ENCODE assay signal across 21 cellular contexts in the genomic region with DNA sequence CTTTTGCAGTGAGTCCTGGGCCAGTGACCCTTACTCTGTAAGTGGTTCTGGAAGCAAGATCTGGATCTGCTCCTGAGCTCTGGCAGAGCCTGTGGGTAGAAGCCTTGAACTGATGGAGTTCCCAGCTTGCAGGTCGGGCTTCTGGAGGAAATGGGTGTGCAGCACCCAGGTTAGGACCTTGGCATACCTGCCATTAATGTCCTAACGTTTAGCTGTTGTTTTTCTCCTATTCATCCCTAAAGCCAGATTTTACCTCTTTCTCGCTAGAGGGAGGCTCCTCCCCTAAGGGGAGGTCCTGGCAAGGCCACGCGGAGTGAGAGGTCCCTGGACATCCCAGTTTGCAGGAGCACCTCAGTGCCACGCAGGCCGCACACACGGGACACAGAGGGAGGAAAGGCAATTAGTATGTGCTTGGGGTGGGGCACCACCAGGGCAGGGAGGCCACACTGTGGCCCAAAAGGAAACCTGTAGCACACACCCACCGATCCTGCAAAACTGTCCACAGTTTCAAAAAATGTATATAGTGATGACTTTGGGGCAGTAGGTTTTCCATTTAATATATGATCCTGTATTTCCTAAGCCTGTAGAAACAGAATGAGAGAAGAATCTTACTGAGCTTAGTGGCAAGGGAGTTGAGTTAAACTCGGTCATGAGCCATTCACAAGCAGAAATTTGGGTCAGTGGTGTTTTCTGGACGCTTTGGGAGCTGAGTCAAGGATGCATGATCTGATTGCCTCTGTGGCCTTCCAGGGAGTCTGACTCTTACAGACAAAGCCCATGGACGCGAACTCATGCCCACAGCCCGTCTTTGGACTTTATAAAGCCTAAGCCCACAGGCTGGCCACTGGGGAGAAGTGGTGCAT.
DNase-seq lines count a peak whose midpoint lies in the region; ATAC-seq, FAIRE-seq and TF ChIP-seq lines count a peak whose summit lies in the region.
"Had no signal": no experiment of that assay in that cellular context is flagged by ENCODE, and none has a peak within 500 bp of the region (broad histone marks: within the 10 kb centered on the region; RNA-seq: fewer than 3 reads in every experiment).

No MANE protein-coding gene starts in this region.

- no peaks in the 10 kb centered on the region for H3K9me3 Mint-ChIP-seq in activated CD8-positive, alpha-beta T cell treated with anti-CD3 and anti-CD28 coated beads, Interleukin-2, amount 10 ng/mL, durations not matched to agents 7 days and 5 days (ENCODE audit: insufficient read depth)
- H3K9me3 Mint-ChIP-seq: activated CD4-positive, alpha-beta memory T cell treated with anti-CD3 and anti-CD28 coated beads for 36 hours; CD8-positive, alpha-beta T cell; stimulated activated effector memory CD8-positive, alpha-beta T cell treated with anti-CD3 and anti-CD28 coated beads, Interleukin-12 subunit alpha, Interleukin-12 subunit beta, amount 100 ng/mL, for 72 hours; T-helper 1 cell treated with Interleukin-12 subunit alpha and Interleukin-12 subunit beta and Interleukin-4 antibody, amounts not matched to agents 30 μg/mL and 1 μg/mL, for 36 hours had no signal

- CTCF ChIA-PET in K562 (lab: Yijun Ruan, JAX; ENCODE audit: low intra/inter-chr PET ratio) (no interaction called here), HepG2 (lab: Yijun Ruan, JAX; ENCODE audit: low intra/inter-chr PET ratio, low total read pairs) (no interaction called here)
- CTCF ChIA-PET in activated CD8-positive, alpha-beta T cell treated with anti-CD3 and anti-CD28 coated beads, Interleukin-2, amount 10 ng/mL, durations not matched to agents 7 days and 5 days (lab: Charles Lee), result interaction anchor here (1.0 kb wide), 1 partner anchor 37 kb away, joined by 3 read pairs; no protein-coding TSS in a partner anchor

- intact Hi-C loops in K562 (cut with micrococcal nuclease) (no loop called here), HepG2 (cut with micrococcal nuclease; ENCODE audit: unreplicated experiment) (loop anchor here (2.0 kb wide), 1 partner anchor 51 kb away; no protein-coding TSS in a partner anchor)

- H3K27me3 Mint-ChIP-seq in activated CD8-positive, alpha-beta T cell treated with anti-CD3 and anti-CD28 coated beads, Interleukin-2, amount 10 ng/mL, durations not matched to agents 7 days and 5 days (ENCODE audit: low read depth), result no peaks in the 10 kb centered on the region
- H3K27me3 Mint-ChIP-seq: activated naive CD8-positive, alpha-beta T cell had no signal

- POLR2A ChIA-PET in K562 (lab: Yijun Ruan, JAX), result interaction anchor here (0.5 to 1.2 kb wide), 6 partner anchors 19 to 917 kb away, joined by 3 to 4 read pairs (median 3); no protein-coding TSS in a partner anchor
- POLR2A ChIA-PET in HepG2 (lab: Yijun Ruan, JAX), result interaction anchor here (0.7 to 1.8 kb wide), 2 partner anchors 52 to 99 kb away, joined by 3 to 5 read pairs; no protein-coding TSS in a partner anchor
- POLR2A ChIA-PET in activated CD8-positive, alpha-beta T cell treated with anti-CD3 and anti-CD28 coated beads, Interleukin-2, amount 10 ng/mL, durations not matched to agents 7 days and 5 days (lab: Charles Lee), result no interaction called here

- H3K4me2 ChIP-seq in K562 (ENCODE audit: insufficient read depth, low read length) (no peak overlapping the region), HepG2 (ENCODE audit: low read depth, low read length) (peak overlapping the region; percentile 95)

- H3K27ac Mint-ChIP-seq in activated CD8-positive, alpha-beta T cell treated with anti-CD3 and anti-CD28 coated beads, Interleukin-2, amount 10 ng/mL, durations not matched to agents 7 days and 5 days, result no peak overlapping the region
- H3K27ac Mint-ChIP-seq: activated CD4-positive, alpha-beta memory T cell treated with anti-CD3 and anti-CD28 coated beads for 36 hours; activated naive CD8-positive, alpha-beta T cell; CD8-positive, alpha-beta T cell; stimulated activated effector memory CD8-positive, alpha-beta T cell treated with anti-CD3 and anti-CD28 coated beads, Interleukin-12 subunit alpha, Interleukin-12 subunit beta, amount 100 ng/mL, for 72 hours; T-helper 1 cell treated with Interleukin-12 subunit alpha and Interleukin-12 subunit beta and Interleukin-4 antibody, amounts not matched to agents 30 μg/mL and 1 μg/mL, for 36 hours had no signal

- H3K36me3 ChIP-seq in HUES64 (ENCODE audit: insufficient read depth, low read length) (no peaks in the 10 kb centered on the region), K562 (ENCODE audit: control insufficient read depth, insufficient read depth, low read length) (no peaks in the 10 kb centered on the region), HepG2 (replicated peaks in 1 of 2; ENCODE audit: control insufficient read depth in 1 of 2, insufficient read depth in 2 of 2, low read length in 2 of 2) (peaks cover 0 to 1% of the 10 kb centered on the region in 2 experiments; a peak in 2 of 5 replicates)
- H3K36me3 ChIP-seq: brain microvascular endothelial cell, WERI-Rb-1 had no signal

- H3K9ac ChIP-seq in HUES64 (ENCODE audit: low read depth, low read length) (peak overlapping the region; percentile 82), K562 (ENCODE audit: insufficient read depth in 1 of 2, low read depth in 2 of 2, low read length in 2 of 2) (no peak overlapping the region), HepG2 (ENCODE audit: insufficient read depth, low read depth, low read length) (peak overlapping the region; percentile 96)

- no peaks in the 10 kb centered on the region for H3K27me3 ChIP-seq in HUES64 (ENCODE audit: insufficient read depth, low read length)
- H3K27me3 ChIP-seq in K562 (ENCODE audit: control insufficient read depth in 2 of 2, insufficient read depth in 2 of 2, low read length in 2 of 2), result peaks cover 49 to 85% of the 10 kb centered on the region in 2 experiments
- no peaks in the 10 kb centered on the region for H3K27me3 ChIP-seq in HepG2 (ENCODE audit: control insufficient read depth in 1 of 2, insufficient read depth in 2 of 2, low read length in 2 of 2)
- H3K27me3 ChIP-seq: brain microvascular endothelial cell had no signal

- TF ChIP-seq CTCF in K562 (IDR thresholded peaks at IDR 0.05 in 2 of 3, conservative IDR thresholded peaks at IDR 0.05 in 1 of 3; ENCODE audit: insufficient read depth in 2 of 3, low read depth in 1 of 3, low read length in 3 of 3) (no peak), HepG2 (CRISPR knock-in tag; IDR thresholded peaks at IDR 0.05) (no peak)

- no peak overlapping the region for H3K4me3 Mint-ChIP-seq in activated CD8-positive, alpha-beta T cell treated with anti-CD3 and anti-CD28 coated beads, Interleukin-2, amount 10 ng/mL, durations not matched to agents 7 days and 5 days
- H3K4me3 Mint-ChIP-seq: activated CD4-positive, alpha-beta memory T cell treated with anti-CD3 and anti-CD28 coated beads for 36 hours; activated naive CD8-positive, alpha-beta T cell; CD8-positive, alpha-beta T cell; stimulated activated effector memory CD8-positive, alpha-beta T cell treated with anti-CD3 and anti-CD28 coated beads, Interleukin-12 subunit alpha, Interleukin-12 subunit beta, amount 100 ng/mL, for 72 hours; T-helper 1 cell treated with Interleukin-12 subunit alpha and Interleukin-12 subunit beta and Interleukin-4 antibody, amounts not matched to agents 30 μg/mL and 1 μg/mL, for 36 hours had no signal

- no peaks in the 10 kb centered on the region for H3K36me3 Mint-ChIP-seq in activated CD8-positive, alpha-beta T cell treated with anti-CD3 and anti-CD28 coated beads, Interleukin-2, amount 10 ng/mL, durations not matched to agents 7 days and 5 days (ENCODE audit: low read depth)
- H3K36me3 Mint-ChIP-seq: activated CD4-positive, alpha-beta memory T cell treated with anti-CD3 and anti-CD28 coated beads for 36 hours; activated naive CD8-positive, alpha-beta T cell; CD8-positive, alpha-beta T cell; stimulated activated effector memory CD8-positive, alpha-beta T cell treated with anti-CD3 and anti-CD28 coated beads, Interleukin-12 subunit alpha, Interleukin-12 subunit beta, amount 100 ng/mL, for 72 hours had no signal

- H3K4me1 ChIP-seq in HUES64 (ENCODE audit: insufficient read depth, low read length), result peaks cover 47% of the 10 kb centered on the region
- no peaks in the 10 kb centered on the region; a peak in 2 of 5 replicates for H3K4me1 ChIP-seq in K562 (replicated peaks in 1 of 2; ENCODE audit: control insufficient read depth in 2 of 2, insufficient read depth in 2 of 2, low read length in 2 of 2)
- peaks cover 93% of the 10 kb centered on the region for H3K4me1 ChIP-seq in HepG2 (ENCODE audit: insufficient read depth, low read length)

- H3K79me2 ChIP-seq in K562 (ENCODE audit: control insufficient read depth, insufficient read depth, low read length) (no peaks in the 10 kb centered on the region), HepG2 (ENCODE audit: insufficient read depth, low read length) (no peaks in the 10 kb centered on the region)

- 72% methylated on average over 14 of the region's 14 CpGs for WGBS in HUES64
- 4% methylated on average over 14 of the region's 14 CpGs for WGBS in K562 (ENCODE audit: insufficient coverage, low coverage, missing lambda C conversion rate)
- 89% methylated on average over 11 of the region's 14 CpGs for WGBS in HepG2 (ENCODE audit: low lambda C conversion rate)

- H3K9me1 ChIP-seq in K562 (ENCODE audit: control insufficient read depth, insufficient read depth, low read length), result no peaks in the 10 kb centered on the region

- BruUV-seq in K562 (replicated peaks; lab: Mats Ljungman, UMichigan) (no TSS peak), HepG2 (replicated peaks; lab: Mats Ljungman, UMichigan) (no TSS peak)

- H3K4me1 Mint-ChIP-seq in activated CD8-positive, alpha-beta T cell treated with anti-CD3 and anti-CD28 coated beads, Interleukin-2, amount 10 ng/mL, durations not matched to agents 7 days and 5 days (ENCODE audit: low read depth), result peaks cover 16% of the 10 kb centered on the region

- H3K9me3 ChIP-seq in HUES64 (ENCODE audit: insufficient read depth, low read depth, low read length) (peaks cover 9% of the 10 kb centered on the region; the same call in 1 of the 2 replicates), K562 (replicated peaks; ENCODE audit: control insufficient read depth, insufficient read depth, low read depth, low read length) (no peaks in the 10 kb centered on the region), HepG2 (ENCODE audit: low read length) (no peaks in the 10 kb centered on the region)

- 0 out of 2 replicates have a peak overlapping the region, but pooled peaks have one; percentile 27 for H3K4me3 ChIP-seq in HUES64 (ENCODE audit: low read length)
- no peak overlapping the region for H3K4me3 ChIP-seq in K562
- H3K4me3 ChIP-seq in HepG2 (replicated peaks in 1 of 3; ENCODE audit: insufficient read depth in 1 of 3, low read depth in 2 of 3, low read length in 3 of 3), result peak overlapping the region in 1 of 3 experiments; percentile 62; a peak in 1 of 6 replicates

- FAIRE-seq in K562 (lab: Jason Lieb, UNC) (no peak), HepG2 (lab: Jason Lieb, UNC) (no peak)

- peak overlapping the region; percentile 96 for H3K27ac ChIP-seq in HUES64 (ENCODE audit: low read depth, low read length)
- no peak overlapping the region for H3K27ac ChIP-seq in K562 (ENCODE audit: extremely low read depth, low read depth, low read length)
- peak overlapping the region; percentile 96 for H3K27ac ChIP-seq in HepG2 (ENCODE audit: extremely low read length, insufficient read depth, low read length)
- H3K27ac ChIP-seq: WERI-Rb-1 had no signal

- no peak for TF ChIP-seq POLR2A in K562 (conservative IDR thresholded peaks at IDR 0.05)
- TF ChIP-seq POLR2A in HepG2 (IDR thresholded peaks at IDR 0.05; ENCODE audit: insufficient read depth in 1 of 2, low read depth in 2 of 2, low read length in 2 of 2), result no peak

- H4K20me1 ChIP-seq in K562 (replicated peaks; ENCODE audit: control insufficient read depth, insufficient read depth, low read length) (peaks cover 16% of the 10 kb centered on the region; the same call in 1 of the 2 replicates), HepG2 (ENCODE audit: insufficient read depth, low read length) (no peaks in the 10 kb centered on the region)

- TF ChIP-seq EP300 in K562 (IDR thresholded peaks at IDR 0.05; ENCODE audit: low read length) (no peak), HepG2 (IDR thresholded peaks at IDR 0.05; ENCODE audit: low read depth in 2 of 2, low read length in 2 of 2) (no peak), HepG2 (CRISPR knock-in tag; IDR thresholded peaks at IDR 0.05; ENCODE audit: borderline replicate concordance) (no peak)

- TF ChIP-seq RAD21 in K562 (CRISPR knock-in tag; conservative IDR thresholded peaks at IDR 0.05 in 1 of 2, IDR thresholded peaks at IDR 0.05 in 1 of 2), result no peak
- no peak for TF ChIP-seq RAD21 in HepG2 (CRISPR knock-in tag; IDR thresholded peaks at IDR 0.05)

- ATAC-seq in K562 (peak; percentile 24; the same call in 1 of the 3 replicates), HepG2 (no peak), GM21723 (IDR thresholded peaks at IDR 0.05; ENCODE audit: unreplicated experiment) (no peak)
- ATAC-seq in activated CD8-positive, alpha-beta T cell treated with anti-CD3 and anti-CD28 coated beads, Interleukin-2, amount 10 ng/mL, durations not matched to agents 7 days and 5 days, result no peak
- ATAC-seq: CD8-positive, alpha-beta T cell; stimulated activated effector memory CD8-positive, alpha-beta T cell treated with anti-CD3 and anti-CD28 coated beads, Interleukin-12 subunit alpha, Interleukin-12 subunit beta, amount 100 ng/mL, for 72 hours had no signal

- in situ Hi-C loops in K562 (cut with MboI) (no loop called here), HepG2 (cut with HindIII; ENCODE audit: extremely low pct_ligation_motif_present, low pct_unique_long_range_greater_than_20kb) (loop anchor here (5.0 kb wide), 1 partner anchor 51 kb away; no protein-coding TSS in a partner anchor)

- H2AFZ ChIP-seq in K562 (ENCODE audit: low read depth, low read length), result no peak overlapping the region
- no peak overlapping the region for H2AFZ ChIP-seq in HepG2 (ENCODE audit: low read length)

- DNase-seq in K562 (ENCODE audit: extremely low read depth in 1 of 4, low spot score in 3 of 4) (no peak), HepG2 (ENCODE audit: low spot score) (no peak), stromal cell of bone marrow (ENCODE audit: low read depth) (peak; percentile 70), UCSD-AML1 (lab: John Stamatoyannopoulos, UW; ENCODE audit: unreplicated experiment) (no peak), NCI-H146 (lab: John Stamatoyannopoulos, UW) (no peak)
- DNase-seq in activated CD8-positive, alpha-beta T cell treated with anti-CD3 and anti-CD28 coated beads, Interleukin-2, amount 10 ng/mL, durations not matched to agents 7 days and 5 days, result no peak
- DNase-seq: activated CD4-positive, alpha-beta memory T cell treated with anti-CD3 and anti-CD28 coated beads for 36 hours; activated T-cell treated with anti-CD3 and anti-CD28 coated beads, Interleukin-2, amount 50 U/mL, for 48 hours; brain microvascular endothelial cell; CD8-positive, alpha-beta T cell; DMS79 treated with DMSO at 0.1 percent for 48 hours; MV-4-11; NCI-H2081; NCI-H510A; stimulated activated CD4-positive, alpha-beta T cell treated with anti-CD3 and anti-CD28 coated beads, Interleukin-15, amount 100 ng/mL, for 24 hours; WERI-Rb-1 had no signal

Comparison
In these comparisons a context has a peak if more than half of its experiments do, and no peak if none do; other contexts are left out.
1. H3K9ac ChIP-seq: peak in HUES64 (single experiment) and HepG2 (single experiment); none in K562 (0 of 2).